10 cellular contexts compared by ENCODE assay signal in genomic region chr2:213285404-213285803, GRCh38. TPM values are rescaled to one million over a fixed set of nuclear protein-coding genes. Genes with fewer than 3 reads are reported as not detected.
A peak's percentile ranks its signal among the peaks of the same experiment; 100 is the strongest.
DNase-seq lines count a peak whose midpoint lies in the region; ATAC-seq and TF ChIP-seq lines count a peak whose summit lies in the region.
"Had no signal": no experiment of that assay in that cellular context is flagged by ENCODE, and none has a peak within 500 bp of the region (broad histone marks: within the 10 kb centered on the region; RNA-seq: fewer than 3 reads in every experiment).

No MANE protein-coding gene starts in this region.

- DNase-seq in cardiac muscle cell (ENCODE audit: low read depth in 1 of 2, low spot score in 1 of 2) (no peak), heart left ventricle (no peak), kidney epithelial cell (ENCODE audit: low read depth) (no peak), GM13977 (ENCODE audit: low spot score) (no peak), HuH-7.5 (ENCODE audit: low spot score) (no peak)
- no peak for DNase-seq in activated naive CD8-positive, alpha-beta T cell treated with anti-CD3 and anti-CD28 coated beads, Interleukin-2, amount 50 U/mL, for 24 hours
- DNase-seq: substantia nigra had no signal

- H3K27ac ChIP-seq in cardiac muscle cell (no peak overlapping the region), heart left ventricle (peak overlapping the region in 1 of 12 donors; percentile 36), urinary bladder (ENCODE audit: low read depth) (peak overlapping the region; percentile 50)

- peak overlapping the region; percentile 85 for H3K4me3 ChIP-seq in cardiac muscle cell
- H3K4me3 ChIP-seq in heart left ventricle, result peak overlapping the region in 6 of 12 donors; percentile 65 to 93 (median 72)
- H3K4me3 ChIP-seq in kidney epithelial cell (ENCODE audit: low read depth, low read length), result peak overlapping the region; percentile 91
- H3K4me3 ChIP-seq in urinary bladder (ENCODE audit: low read depth, low read length), result no peak overlapping the region

- peaks cover 2% of the 10 kb centered on the region for H3K36me3 Mint-ChIP-seq in activated naive CD8-positive, alpha-beta T cell treated with anti-CD3 and anti-CD28 coated beads, Interleukin-2, amount 50 U/mL, for 24 hours (ENCODE audit: low read depth)

- TF ChIP-seq POLR2A in heart left ventricle (IDR thresholded peaks at IDR 0.05), result no peak

- 88 to 92% (median 90%) methylated on average over 5 of the region's 5 CpGs for WGBS in heart left ventricle, 4 donors
- 62% methylated on average over 5 of the region's 5 CpGs for WGBS in urinary bladder

- no peaks in the 10 kb centered on the region for H3K36me3 ChIP-seq in cardiac muscle cell
- H3K36me3 ChIP-seq in heart left ventricle, result no peaks in the 10 kb centered on the region
- H3K36me3 ChIP-seq in kidney epithelial cell (ENCODE audit: control insufficient read depth, insufficient read depth, low read length), result no peaks in the 10 kb centered on the region
- H3K36me3 ChIP-seq in urinary bladder (ENCODE audit: insufficient read depth), result no peaks in the 10 kb centered on the region
- H3K36me3 ChIP-seq: right atrium auricular region had no signal

- ATAC-seq in heart left ventricle, result no peak
- ATAC-seq in activated naive CD8-positive, alpha-beta T cell treated with anti-CD3 and anti-CD28 coated beads, Interleukin-2, amount 50 U/mL, for 24 hours, result no peak
- ATAC-seq in GM18502 (IDR thresholded peaks at IDR 0.05; ENCODE audit: poor library complexity, unreplicated experiment), result no peak

- no peaks in the 10 kb centered on the region for H3K27me3 Mint-ChIP-seq in activated naive CD8-positive, alpha-beta T cell treated with anti-CD3 and anti-CD28 coated beads, Interleukin-2, amount 50 U/mL, for 24 hours

- in situ Hi-C loops in GM13977 (cut with MboI; ENCODE audit: low pct_unique_long_range_greater_than_20kb, low sequenced_read_pairs, unreplicated experiment), result no loop called here

- H3K4me1 ChIP-seq in cardiac muscle cell (ENCODE audit: low read depth), result peaks cover 4% of the 10 kb centered on the region
- H3K4me1 ChIP-seq in heart left ventricle, result peaks cover 0 to 19% (median 8%) of the 10 kb centered on the region in 12 donors
- no peaks in the 10 kb centered on the region for H3K4me1 ChIP-seq in urinary bladder (ENCODE audit: insufficient read depth)

- H3K27me3 ChIP-seq in cardiac muscle cell (no peaks in the 10 kb centered on the region), heart left ventricle (no peaks in the 10 kb centered on the region), kidney epithelial cell (ENCODE audit: control insufficient read depth, insufficient read depth, low read length) (no peaks in the 10 kb centered on the region)
- H3K27me3 ChIP-seq: right atrium auricular region had no signal

- intact Hi-C loops in heart left ventricle (cut with DNase I), result no loop called here

- no peak overlapping the region for H3K27ac Mint-ChIP-seq in activated naive CD8-positive, alpha-beta T cell treated with anti-CD3 and anti-CD28 coated beads, Interleukin-2, amount 50 U/mL, for 24 hours

- H3K4me1 Mint-ChIP-seq in activated naive CD8-positive, alpha-beta T cell treated with anti-CD3 and anti-CD28 coated beads, Interleukin-2, amount 50 U/mL, for 24 hours, result peaks cover 31% of the 10 kb centered on the region

- no peak for TF ChIP-seq CTCF in cardiac muscle cell (IDR thresholded peaks at IDR 0.05; ENCODE audit: low read depth, low read length)
- TF ChIP-seq CTCF in heart left ventricle (IDR thresholded peaks at IDR 0.05), result no peak
- no peak for TF ChIP-seq CTCF in kidney epithelial cell (IDR thresholded peaks at IDR 0.05; ENCODE audit: insufficient read depth, low read length, poor library complexity, severe bottlenecking)
- no peak for TF ChIP-seq CTCF in GM13977 (IDR thresholded peaks at IDR 0.05; ENCODE audit: extremely low read depth, insufficient read depth, missing control alignments)

- H3K9me3 ChIP-seq in cardiac muscle cell (ENCODE audit: low read depth) (no peaks in the 10 kb centered on the region), heart left ventricle (no peaks in the 10 kb centered on the region)
- H3K9me3 ChIP-seq: right atrium auricular region had no signal

- peak overlapping the region; percentile 91 for H3K4me3 Mint-ChIP-seq in activated naive CD8-positive, alpha-beta T cell treated with anti-CD3 and anti-CD28 coated beads, Interleukin-2, amount 50 U/mL, for 24 hours

- no peaks in the 10 kb centered on the region for H3K9me3 Mint-ChIP-seq in activated naive CD8-positive, alpha-beta T cell treated with anti-CD3 and anti-CD28 coated beads, Interleukin-2, amount 50 U/mL, for 24 hours

RNA-seq across cellular contexts. Expression of gene SPAG16, which starts 1.1 kb away (rescaled TPM):
- total RNA-seq in cardiac muscle cell, result 32.1 and 32.8 TPM in 2 replicates
- 57.9 and 60.7 TPM in 2 replicates for polyA plus RNA-seq in cardiac muscle cell
- 10 to 100 TPM; 12.7 to 26.1 (median 18.7) TPM for total RNA-seq in heart left ventricle
- 10 to 100 TPM in 1 of 2 donors, 1 to 10 TPM in 1; 9.8 to 11.5 TPM for polyA plus RNA-seq in heart left ventricle
- 13.7 and 16.1 TPM in 2 replicates for total RNA-seq in kidney epithelial cell
- 104 TPM for total RNA-seq in urinary bladder
- polyA plus RNA-seq in urinary bladder, result 17.7 TPM
